In the genomic region with DNA sequence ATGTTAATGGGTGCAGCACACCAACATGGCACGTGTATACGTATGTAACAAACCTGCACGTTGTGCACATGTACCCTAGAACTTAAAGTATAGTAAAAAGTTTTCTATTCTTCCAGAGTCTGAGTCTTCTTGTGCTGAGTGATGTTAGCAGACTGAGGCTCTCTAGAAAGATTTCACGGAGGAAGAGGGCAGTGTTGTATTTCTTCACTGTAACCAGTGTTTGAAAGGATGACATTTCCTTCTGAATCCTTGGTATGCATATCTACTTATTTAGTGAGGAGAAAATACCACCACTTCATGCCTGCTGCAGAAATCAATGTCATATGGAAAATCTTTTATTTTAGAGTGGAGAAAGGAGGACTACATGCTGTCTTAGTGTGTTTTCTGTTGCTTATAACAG, we compare ENCODE assay signal across 27 cellular contexts.
"Had no signal": no experiment of that assay in that cellular context is flagged by ENCODE, and none has a peak within 500 bp of the region (broad histone marks: within the 10 kb centered on the region; RNA-seq: fewer than 3 reads in every experiment).

No MANE protein-coding gene starts in this region.

- H3K79me2 ChIP-seq: parathyroid adenoma had no signal

- H3K4me1 Mint-ChIP-seq: stimulated activated naive B cell treated with anti-CD40 and anti-IgM and Interleukin-4, amounts not matched to agents 10 μg/mL and 1 μg/mL and 100 μg/mL, for 72 hours had no signal

- H2AFZ ChIP-seq: parathyroid adenoma had no signal

- H3K27ac Mint-ChIP-seq: activated CD8-positive, alpha-beta T cell treated with anti-CD3 and anti-CD28 coated beads, Interleukin-2, amount 10 ng/mL, durations not matched to agents 7 days and 5 days; activated T-helper 1 cell treated with anti-CD3 and anti-CD28 coated beads, Interleukin-12 subunit alpha, Interleukin-12 subunit beta, Interleukin-2, Interleukin-4 antibody, amounts not matched to agents 30 ng/mL and 10 ng/mL and 1 ng/mL, durations not matched to agents 14 hours and 24 hours and 36 hours; effector memory CD8-positive, alpha-beta T cell; natural killer cell treated with Interleukin-12 subunit alpha and Interleukin-12 subunit beta and Interleukin-15 and Interleukin-18, amount 100 ng/mL, for 72 hours; stimulated activated naive B cell treated with anti-CD40 and anti-IgM and Interleukin-4, amounts not matched to agents 10 μg/mL and 1 μg/mL and 100 μg/mL, for 72 hours had no signal

- H3K9ac ChIP-seq: parathyroid adenoma had no signal

- H3K4me3 Mint-ChIP-seq: activated CD8-positive, alpha-beta T cell treated with anti-CD3 and anti-CD28 coated beads, Interleukin-2, amount 10 ng/mL, durations not matched to agents 7 days and 5 days; activated T-helper 1 cell treated with anti-CD3 and anti-CD28 coated beads, Interleukin-12 subunit alpha, Interleukin-12 subunit beta, Interleukin-2, Interleukin-4 antibody, amounts not matched to agents 30 ng/mL and 10 ng/mL and 1 ng/mL, durations not matched to agents 14 hours and 24 hours and 36 hours; effector memory CD8-positive, alpha-beta T cell; natural killer cell treated with Interleukin-12 subunit alpha and Interleukin-12 subunit beta and Interleukin-15 and Interleukin-18, amount 100 ng/mL, for 72 hours; stimulated activated naive B cell treated with anti-CD40 and anti-IgM and Interleukin-4, amounts not matched to agents 10 μg/mL and 1 μg/mL and 100 μg/mL, for 72 hours had no signal

- ATAC-seq: activated CD8-positive, alpha-beta T cell treated with anti-CD3 and anti-CD28 coated beads, Interleukin-2, amount 10 ng/mL, durations not matched to agents 7 days and 5 days; effector memory CD8-positive, alpha-beta T cell; esophagus mucosa; gastroesophageal sphincter; heart left ventricle; natural killer cell treated with Interleukin-12 subunit alpha and Interleukin-12 subunit beta and Interleukin-15 and Interleukin-18, amount 100 ng/mL, for 72 hours; right lobe of liver; stimulated activated naive B cell treated with anti-CD40 and anti-IgM and Interleukin-4, amounts not matched to agents 10 μg/mL and 1 μg/mL and 100 μg/mL, for 72 hours had no signal

- H3K4me3 ChIP-seq: dorsolateral prefrontal cortex, gastroesophageal sphincter, heart left ventricle, right lobe of liver, testis, upper lobe of left lung had no signal

- H3K27me3 ChIP-seq: dorsolateral prefrontal cortex, gastroesophageal sphincter, heart left ventricle, neutrophil, right lobe of liver, testis, upper lobe of left lung had no signal

- H3K27ac ChIP-seq: dorsolateral prefrontal cortex, gastroesophageal sphincter, heart left ventricle, neutrophil, parathyroid adenoma, right lobe of liver, testis, upper lobe of left lung, WERI-Rb-1 had no signal

- H3K27me3 Mint-ChIP-seq: effector memory CD8-positive, alpha-beta T cell; natural killer cell treated with Interleukin-12 subunit alpha and Interleukin-12 subunit beta and Interleukin-15 and Interleukin-18, amount 100 ng/mL, for 72 hours; stimulated activated naive B cell treated with anti-CD40 and anti-IgM and Interleukin-4, amounts not matched to agents 10 μg/mL and 1 μg/mL and 100 μg/mL, for 72 hours had no signal

- DNase-seq: activated CD4-positive, alpha-beta T cell treated with anti-CD3 and anti-CD28 coated beads, Interleukin-2, amount 50 U/mL, for 1 hour; activated CD4-positive, CD25-positive, alpha-beta regulatory T cell treated with anti-CD3 and anti-CD28 coated beads, Interleukin-2, amount 50 U/mL, for 72 hours; activated CD8-positive, alpha-beta T cell treated with anti-CD3 and anti-CD28 coated beads, Interleukin-2, amount 10 ng/mL, durations not matched to agents 7 days and 5 days; activated gamma-delta T cell; activated naive CD4-positive, alpha-beta T cell treated with anti-CD3 and anti-CD28 coated beads, Interleukin-2, amount 50 U/mL, for 16 hours; central memory CD4-positive, alpha-beta T cell; dorsolateral prefrontal cortex; effector memory CD8-positive, alpha-beta T cell; heart left ventricle; islet precursor cell; left cardiac atrium; midbrain; right lobe of liver; small intestine; stimulated activated CD4-positive, alpha-beta T cell treated with anti-CD3 and anti-CD28 coated beads, Interleukin-15, amount 100 ng/mL, for 24 hours; stimulated activated CD8-positive, alpha-beta memory T cell treated with anti-CD3 and anti-CD28 coated beads, Interleukin-4, amount 100 ng/mL, for 48 hours; stimulated activated naive B cell treated with anti-CD40 and anti-IgM and Interleukin-4, amounts not matched to agents 10 μg/mL and 1 μg/mL and 100 μg/mL, for 72 hours; T-helper 1 cell; testis; upper lobe of left lung; WERI-Rb-1 had no signal

- H3K9me3 ChIP-seq: neutrophil, right lobe of liver, testis, upper lobe of left lung had no signal

- H3K36me3 ChIP-seq: gastroesophageal sphincter, heart left ventricle, neutrophil, right lobe of liver, upper lobe of left lung, WERI-Rb-1 had no signal

- H3K36me3 Mint-ChIP-seq: stimulated activated naive B cell treated with anti-CD40 and anti-IgM and Interleukin-4, amounts not matched to agents 10 μg/mL and 1 μg/mL and 100 μg/mL, for 72 hours had no signal

- H3K4me1 ChIP-seq: gastroesophageal sphincter, parathyroid adenoma, right lobe of liver, testis, upper lobe of left lung had no signal
